Comparison of ENCODE assay signal across 1 cellular context in genomic region chr17:37490022-37490587, GRCh38.
TF ChIP-seq lines count a peak whose summit lies in the region.

No MANE protein-coding gene starts in this region.

TF ChIP-seq in HepG2, 621 proteins besides CTCF, POLR2A, EP300 and RAD21 (continued from another document and continues in another):
- no peak for TF ChIP-seq ZNF512 (CRISPR knock-in tag; IDR thresholded peaks at IDR 0.05)
- TF ChIP-seq PHF5A (CRISPR knock-in tag; IDR thresholded peaks at IDR 0.05; ENCODE audit: low read depth, unreplicated experiment) = no peak
- no peak for TF ChIP-seq ARNT2 (CRISPR knock-in tag; IDR thresholded peaks at IDR 0.05; ENCODE audit: low read depth)
- TF ChIP-seq EED (CRISPR knock-in tag; IDR thresholded peaks at IDR 0.05) = no peak
- no peak for TF ChIP-seq MBNL3 (CRISPR knock-in tag; conservative IDR thresholded peaks at IDR 0.05)
- TF ChIP-seq ZZZ3 (CRISPR knock-in tag; IDR thresholded peaks at IDR 0.05; ENCODE audit: borderline replicate concordance) = no peak
- TF ChIP-seq ZKSCAN1 (IDR thresholded peaks at IDR 0.05; ENCODE audit: low read length) = no peak
- TF ChIP-seq, protein P1, sequence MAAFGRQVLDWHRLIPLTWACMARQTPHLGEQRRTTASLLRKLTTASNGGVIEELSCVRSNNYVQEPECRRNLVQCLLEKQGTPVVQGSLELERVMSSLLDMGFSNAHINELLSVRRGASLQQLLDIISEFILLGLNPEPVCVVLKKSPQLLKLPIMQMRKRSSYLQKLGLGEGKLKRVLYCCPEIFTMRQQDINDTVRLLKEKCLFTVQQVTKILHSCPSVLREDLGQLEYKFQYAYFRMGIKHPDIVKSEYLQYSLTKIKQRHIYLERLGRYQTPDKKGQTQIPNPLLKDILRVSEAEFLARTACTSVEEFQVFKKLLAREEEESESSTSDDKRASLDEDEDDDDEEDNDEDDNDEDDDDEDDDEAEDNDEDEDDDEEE (CRISPR knock-in tag; IDR thresholded peaks at IDR 0.05) = 0 out of 2 replicates have a peak, but pooled peaks have one; percentile 36
- TF ChIP-seq, protein P2, sequence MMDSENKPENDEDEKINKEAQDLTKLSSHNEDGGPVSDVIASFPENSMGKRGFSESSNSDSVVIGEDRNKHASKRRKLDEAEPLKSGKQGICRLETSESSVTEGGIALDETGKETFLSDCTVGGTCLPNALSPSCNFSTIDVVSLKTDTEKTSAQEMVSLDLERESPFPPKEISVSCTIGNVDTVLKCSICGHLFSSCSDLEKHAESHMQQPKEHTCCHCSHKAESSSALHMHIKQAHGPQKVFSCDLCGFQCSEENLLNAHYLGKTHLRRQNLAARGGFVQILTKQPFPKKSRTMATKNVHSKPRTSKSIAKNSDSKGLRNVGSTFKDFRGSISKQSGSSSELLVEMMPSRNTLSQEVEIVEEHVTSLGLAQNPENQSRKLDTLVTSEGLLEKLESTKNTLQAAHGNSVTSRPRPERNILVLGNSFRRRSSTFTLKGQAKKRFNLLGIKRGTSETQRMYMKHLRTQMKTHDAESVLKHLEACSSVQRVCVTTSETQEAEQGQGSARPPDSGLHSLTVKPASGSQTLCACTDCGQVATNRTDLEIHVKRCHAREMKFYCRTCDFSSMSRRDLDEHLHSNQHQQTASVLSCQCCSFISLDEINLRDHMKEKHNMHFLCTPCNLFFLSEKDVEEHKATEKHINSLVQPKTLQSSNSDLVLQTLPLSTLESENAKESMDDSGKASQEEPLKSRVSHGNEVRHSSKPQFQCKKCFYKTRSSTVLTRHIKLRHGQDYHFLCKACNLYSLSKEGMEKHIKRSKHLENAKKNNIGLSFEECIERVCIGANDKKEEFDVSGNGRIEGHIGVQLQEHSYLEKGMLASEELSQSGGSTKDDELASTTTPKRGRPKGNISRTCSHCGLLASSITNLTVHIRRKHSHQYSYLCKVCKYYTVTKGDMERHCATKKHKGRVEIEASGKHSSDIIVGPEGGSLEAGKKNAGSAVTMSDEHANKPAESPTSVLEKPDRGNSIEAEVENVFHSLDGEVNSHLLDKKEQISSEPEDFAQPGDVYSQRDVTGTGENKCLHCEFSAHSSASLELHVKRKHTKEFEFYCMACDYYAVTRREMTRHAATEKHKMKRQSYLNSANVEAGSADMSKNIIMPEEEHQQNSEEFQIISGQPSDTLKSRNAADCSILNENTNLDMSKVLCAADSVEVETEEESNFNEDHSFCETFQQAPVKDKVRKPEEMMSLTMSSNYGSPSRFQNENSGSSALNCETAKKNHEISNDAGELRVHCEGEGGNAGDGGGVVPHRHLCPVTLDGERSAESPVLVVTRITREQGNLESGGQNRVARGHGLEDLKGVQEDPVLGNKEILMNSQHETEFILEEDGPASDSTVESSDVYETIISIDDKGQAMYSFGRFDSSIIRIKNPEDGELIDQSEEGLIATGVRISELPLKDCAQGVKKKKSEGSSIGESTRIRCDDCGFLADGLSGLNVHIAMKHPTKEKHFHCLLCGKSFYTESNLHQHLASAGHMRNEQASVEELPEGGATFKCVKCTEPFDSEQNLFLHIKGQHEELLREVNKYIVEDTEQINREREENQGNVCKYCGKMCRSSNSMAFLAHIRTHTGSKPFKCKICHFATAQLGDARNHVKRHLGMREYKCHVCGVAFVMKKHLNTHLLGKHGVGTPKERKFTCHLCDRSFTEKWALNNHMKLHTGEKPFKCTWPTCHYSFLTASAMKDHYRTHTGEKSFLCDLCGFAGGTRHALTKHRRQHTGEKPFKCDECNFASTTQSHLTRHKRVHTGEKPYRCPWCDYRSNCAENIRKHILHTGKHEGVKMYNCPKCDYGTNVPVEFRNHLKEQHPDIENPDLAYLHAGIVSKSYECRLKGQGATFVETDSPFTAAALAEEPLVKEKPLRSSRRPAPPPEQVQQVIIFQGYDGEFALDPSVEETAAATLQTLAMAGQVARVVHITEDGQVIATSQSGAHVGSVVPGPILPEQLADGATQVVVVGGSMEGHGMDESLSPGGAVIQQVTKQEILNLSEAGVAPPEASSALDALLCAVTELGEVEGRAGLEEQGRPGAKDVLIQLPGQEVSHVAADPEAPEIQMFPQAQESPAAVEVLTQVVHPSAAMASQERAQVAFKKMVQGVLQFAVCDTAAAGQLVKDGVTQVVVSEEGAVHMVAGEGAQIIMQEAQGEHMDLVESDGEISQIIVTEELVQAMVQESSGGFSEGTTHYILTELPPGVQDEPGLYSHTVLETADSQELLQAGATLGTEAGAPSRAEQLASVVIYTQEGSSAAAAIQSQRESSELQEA (CRISPR knock-in tag; IDR thresholded peaks at IDR 0.05; ENCODE audit: not compliant biosample characterization) = no peak
- no peak for TF ChIP-seq ZNF335 (CRISPR knock-in tag; IDR thresholded peaks at IDR 0.05)
- TF ChIP-seq SP5 (CRISPR knock-in tag; IDR thresholded peaks at IDR 0.05; ENCODE audit: borderline replicate concordance, low read depth) = 0 out of 2 replicates have a peak, but pooled peaks have one; percentile 18
- no peak for TF ChIP-seq ZNF124 (CRISPR knock-in tag; IDR thresholded peaks at IDR 0.05)
- TF ChIP-seq ATF7 (IDR thresholded peaks at IDR 0.05) = no peak
- TF ChIP-seq ATF7 (CRISPR knock-in tag; IDR thresholded peaks at IDR 0.05) = no peak
- no peak for TF ChIP-seq U2AF1 (optimal IDR thresholded peaks at IDR 0.05; ENCODE audit: low read depth, low read length)
- no peak for TF ChIP-seq ZBTB49 (CRISPR knock-in tag; IDR thresholded peaks at IDR 0.05; ENCODE audit: borderline replicate concordance)
- TF ChIP-seq CBX2 (IDR thresholded peaks at IDR 0.05; ENCODE audit: low read depth, low read length) = no peak
- no peak for TF ChIP-seq CBX2 (CRISPR knock-in tag; IDR thresholded peaks at IDR 0.05; ENCODE audit: low read depth)
- TF ChIP-seq TEAD3 (CRISPR knock-in tag; optimal IDR thresholded peaks at IDR 0.05; ENCODE audit: borderline replicate concordance) = peak; percentile 23
- TF ChIP-seq KAT8 (CRISPR knock-in tag; IDR thresholded peaks at IDR 0.05) = 0 out of 2 replicates have a peak, but pooled peaks have one; percentile 23
- no peak for TF ChIP-seq RARG (CRISPR knock-in tag; IDR thresholded peaks at IDR 0.05; ENCODE audit: low read depth)
- no peak for TF ChIP-seq CCDC6 (CRISPR knock-in tag; IDR thresholded peaks at IDR 0.05)
- TF ChIP-seq ZNF556 (CRISPR knock-in tag; IDR thresholded peaks at IDR 0.05; ENCODE audit: borderline replicate concordance) = no peak
- TF ChIP-seq ZFP91 (CRISPR knock-in tag; IDR thresholded peaks at IDR 0.05; ENCODE audit: borderline replicate concordance) = no peak
- TF ChIP-seq TOE1 (CRISPR knock-in tag; IDR thresholded peaks at IDR 0.05) = no peak
- TF ChIP-seq ZNF136 (CRISPR knock-in tag; IDR thresholded peaks at IDR 0.05; ENCODE audit: low read depth) = no peak
- TF ChIP-seq NR2C2 (CRISPR knock-in tag; IDR thresholded peaks at IDR 0.05; ENCODE audit: borderline replicate concordance) = 0 out of 2 replicates have a peak, but pooled peaks have one; percentile 16
- TF ChIP-seq HNRNPK (IDR thresholded peaks at IDR 0.05; ENCODE audit: low read depth, low read length, poor library complexity, severe bottlenecking) = peak; percentile 54
- TF ChIP-seq ZNF629 (CRISPR knock-in tag; conservative IDR thresholded peaks at IDR 0.05) = no peak
- TF ChIP-seq ZNF17 (CRISPR knock-in tag; IDR thresholded peaks at IDR 0.05) = no peak
- TF ChIP-seq, protein P3, sequence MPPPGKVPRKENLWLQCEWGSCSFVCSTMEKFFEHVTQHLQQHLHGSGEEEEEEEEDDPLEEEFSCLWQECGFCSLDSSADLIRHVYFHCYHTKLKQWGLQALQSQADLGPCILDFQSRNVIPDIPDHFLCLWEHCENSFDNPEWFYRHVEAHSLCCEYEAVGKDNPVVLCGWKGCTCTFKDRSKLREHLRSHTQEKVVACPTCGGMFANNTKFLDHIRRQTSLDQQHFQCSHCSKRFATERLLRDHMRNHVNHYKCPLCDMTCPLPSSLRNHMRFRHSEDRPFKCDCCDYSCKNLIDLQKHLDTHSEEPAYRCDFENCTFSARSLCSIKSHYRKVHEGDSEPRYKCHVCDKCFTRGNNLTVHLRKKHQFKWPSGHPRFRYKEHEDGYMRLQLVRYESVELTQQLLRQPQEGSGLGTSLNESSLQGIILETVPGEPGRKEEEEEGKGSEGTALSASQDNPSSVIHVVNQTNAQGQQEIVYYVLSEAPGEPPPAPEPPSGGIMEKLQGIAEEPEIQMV (CRISPR knock-in tag; IDR thresholded peaks at IDR 0.05; ENCODE audit: low read depth) = no peak
- TF ChIP-seq SSRP1 (CRISPR knock-in tag; IDR thresholded peaks at IDR 0.05) = no peak
- TF ChIP-seq, protein P4, sequence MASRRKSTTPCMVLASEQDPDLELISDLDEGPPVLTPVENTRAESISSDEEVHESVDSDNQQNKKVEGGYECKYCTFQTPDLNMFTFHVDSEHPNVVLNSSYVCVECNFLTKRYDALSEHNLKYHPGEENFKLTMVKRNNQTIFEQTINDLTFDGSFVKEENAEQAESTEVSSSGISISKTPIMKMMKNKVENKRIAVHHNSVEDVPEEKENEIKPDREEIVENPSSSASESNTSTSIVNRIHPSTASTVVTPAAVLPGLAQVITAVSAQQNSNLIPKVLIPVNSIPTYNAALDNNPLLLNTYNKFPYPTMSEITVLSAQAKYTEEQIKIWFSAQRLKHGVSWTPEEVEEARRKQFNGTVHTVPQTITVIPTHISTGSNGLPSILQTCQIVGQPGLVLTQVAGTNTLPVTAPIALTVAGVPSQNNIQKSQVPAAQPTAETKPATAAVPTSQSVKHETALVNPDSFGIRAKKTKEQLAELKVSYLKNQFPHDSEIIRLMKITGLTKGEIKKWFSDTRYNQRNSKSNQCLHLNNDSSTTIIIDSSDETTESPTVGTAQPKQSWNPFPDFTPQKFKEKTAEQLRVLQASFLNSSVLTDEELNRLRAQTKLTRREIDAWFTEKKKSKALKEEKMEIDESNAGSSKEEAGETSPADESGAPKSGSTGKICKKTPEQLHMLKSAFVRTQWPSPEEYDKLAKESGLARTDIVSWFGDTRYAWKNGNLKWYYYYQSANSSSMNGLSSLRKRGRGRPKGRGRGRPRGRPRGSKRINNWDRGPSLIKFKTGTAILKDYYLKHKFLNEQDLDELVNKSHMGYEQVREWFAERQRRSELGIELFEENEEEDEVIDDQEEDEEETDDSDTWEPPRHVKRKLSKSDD (CRISPR knock-in tag; IDR thresholded peaks at IDR 0.05; ENCODE audit: low read depth) = no peak
- TF ChIP-seq ZNF569 (CRISPR knock-in tag; IDR thresholded peaks at IDR 0.05; ENCODE audit: borderline replicate concordance) = no peak
- no peak for TF ChIP-seq BATF2 (CRISPR knock-in tag; IDR thresholded peaks at IDR 0.05)
- no peak for TF ChIP-seq CCAR2 (optimal IDR thresholded peaks at IDR 0.05; ENCODE audit: low read depth, low read length)
- no peak for TF ChIP-seq ZBTB25 (CRISPR knock-in tag; IDR thresholded peaks at IDR 0.05)
- TF ChIP-seq, protein P5, sequence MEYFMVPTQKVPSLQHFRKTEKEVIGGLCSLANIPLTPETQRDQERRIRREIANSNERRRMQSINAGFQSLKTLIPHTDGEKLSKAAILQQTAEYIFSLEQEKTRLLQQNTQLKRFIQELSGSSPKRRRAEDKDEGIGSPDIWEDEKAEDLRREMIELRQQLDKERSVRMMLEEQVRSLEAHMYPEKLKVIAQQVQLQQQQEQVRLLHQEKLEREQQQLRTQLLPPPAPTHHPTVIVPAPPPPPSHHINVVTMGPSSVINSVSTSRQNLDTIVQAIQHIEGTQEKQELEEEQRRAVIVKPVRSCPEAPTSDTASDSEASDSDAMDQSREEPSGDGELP (IDR thresholded peaks at IDR 0.05; ENCODE audit: borderline replicate concordance, low read depth) = no peak
